Comparison of ENCODE assay signal across 26 cellular contexts in the genomic region with DNA sequence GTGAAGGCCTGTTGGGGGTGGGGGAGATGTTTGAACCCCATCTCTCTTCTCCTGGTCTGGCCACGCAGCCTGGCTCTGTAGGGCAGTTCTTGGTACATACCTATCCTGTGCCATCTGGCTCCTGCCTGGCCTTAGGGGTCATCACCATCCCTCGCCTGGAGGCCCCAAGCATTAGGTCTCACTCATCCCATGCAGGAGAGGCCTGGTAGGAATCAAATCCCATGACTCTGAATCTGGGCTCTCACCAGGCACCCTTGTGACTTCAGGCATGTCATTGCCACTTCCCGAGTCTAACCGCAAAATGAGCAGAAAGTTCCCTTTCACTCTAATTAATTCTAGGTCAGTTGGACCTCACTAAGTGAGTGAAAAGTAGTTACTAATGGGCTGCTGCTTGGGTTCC. TPM values are rescaled to one million over a fixed set of nuclear protein-coding genes. Genes with fewer than 3 reads are reported as not detected.
DNase-seq lines count a peak whose midpoint lies in the region; ATAC-seq and TF ChIP-seq lines count a peak whose summit lies in the region.
"Had no signal": no experiment of that assay in that cellular context is flagged by ENCODE, and none has a peak within 500 bp of the region (broad histone marks: within the 10 kb centered on the region; RNA-seq: fewer than 3 reads in every experiment).

No MANE protein-coding gene starts in this region.

- DNase-seq in CD14-positive monocyte (ENCODE audit: low spot score) (peak; percentile 76), NOMO-1 (lab: John Stamatoyannopoulos, UW; ENCODE audit: unreplicated experiment in 2 of 2) (peak; percentile 50 to 76), chondrocyte (ENCODE audit: low spot score) (peak; percentile 57), nephron progenitor cell (no peak), endothelial cell (ENCODE audit: low spot score) (no peak), HUDEP-2 (lab: John Stamatoyannopoulos, UW; ENCODE audit: unreplicated experiment in 76 of 76) (no peak)
- DNase-seq in activated T-helper 2 cell treated with anti-CD3 and anti-CD28 coated beads, Interferon-gamma antibody, Interleukin-2, Interleukin-4, amounts not matched to agents 10 μg/mL and 5 μg/mL and 100 μg/mL, durations not matched to agents 14 hours and 24 hours and 36 hours (ENCODE audit: low spot score), result no peak
- DNase-seq: ACHN; activated CD4-positive, alpha-beta T cell treated with anti-CD3 and anti-CD28 coated beads, Interleukin-2, amount 50 U/mL, for 4 hours; activated CD8-positive, alpha-beta memory T cell treated with anti-CD3 and anti-CD28 coated beads, Interleukin-2, amount 50 U/mL, for 4 hours; activated effector memory CD4-positive, alpha-beta T cell treated with Interleukin-2 at 50 U/mL for 16 hours; CD4-positive, CD25-positive, alpha-beta regulatory T cell; cerebellar nuclear complex; effector memory CD4-positive, alpha-beta T cell; GDM1; kidney glomerular epithelial cell; MG63; natural killer cell; NCI-H1694 treated with DMSO at 0.1 percent for 48 hours; NCI-H774; PC-3; SIG-M5 had no signal

- no peaks in the 10 kb centered on the region for H3K36me3 Mint-ChIP-seq in CD14-positive monocyte
- peaks cover 2% of the 10 kb centered on the region for H3K36me3 Mint-ChIP-seq in chondrocyte (ENCODE audit: low read depth)
- peaks cover 31% of the 10 kb centered on the region for H3K36me3 Mint-ChIP-seq in nephron progenitor cell (ENCODE audit: low read depth)
- peaks cover 17% of the 10 kb centered on the region for H3K36me3 Mint-ChIP-seq in endothelial cell (ENCODE audit: low read depth, unreplicated experiment)
- no peaks in the 10 kb centered on the region for H3K36me3 Mint-ChIP-seq in activated T-helper 2 cell treated with anti-CD3 and anti-CD28 coated beads, Interferon-gamma antibody, Interleukin-2, Interleukin-4, amounts not matched to agents 10 μg/mL and 5 μg/mL and 100 μg/mL, durations not matched to agents 14 hours and 24 hours and 36 hours (ENCODE audit: low read depth)
- H3K36me3 Mint-ChIP-seq: CD4-positive, CD25-positive, alpha-beta regulatory T cell; IgD-negative memory B cell; natural killer cell had no signal

- peaks cover 17% of the 10 kb centered on the region for H3K4me1 Mint-ChIP-seq in CD14-positive monocyte
- H3K4me1 Mint-ChIP-seq in chondrocyte (ENCODE audit: low read depth), result no peaks in the 10 kb centered on the region
- peaks cover 18% of the 10 kb centered on the region for H3K4me1 Mint-ChIP-seq in nephron progenitor cell
- H3K4me1 Mint-ChIP-seq in endothelial cell (ENCODE audit: unreplicated experiment), result peaks cover 33% of the 10 kb centered on the region
- H3K4me1 Mint-ChIP-seq in activated T-helper 2 cell treated with anti-CD3 and anti-CD28 coated beads, Interferon-gamma antibody, Interleukin-2, Interleukin-4, amounts not matched to agents 10 μg/mL and 5 μg/mL and 100 μg/mL, durations not matched to agents 14 hours and 24 hours and 36 hours (ENCODE audit: low read depth), result no peaks in the 10 kb centered on the region
- H3K4me1 Mint-ChIP-seq: CD4-positive, CD25-positive, alpha-beta regulatory T cell had no signal

- H3K9me3 Mint-ChIP-seq in CD14-positive monocyte (no peaks in the 10 kb centered on the region), chondrocyte (ENCODE audit: low read depth) (no peaks in the 10 kb centered on the region), nephron progenitor cell (no peaks in the 10 kb centered on the region), endothelial cell (ENCODE audit: unreplicated experiment) (no peaks in the 10 kb centered on the region)
- H3K9me3 Mint-ChIP-seq in activated T-helper 2 cell treated with anti-CD3 and anti-CD28 coated beads, Interferon-gamma antibody, Interleukin-2, Interleukin-4, amounts not matched to agents 10 μg/mL and 5 μg/mL and 100 μg/mL, durations not matched to agents 14 hours and 24 hours and 36 hours, result no peaks in the 10 kb centered on the region
- H3K9me3 Mint-ChIP-seq: CD4-positive, CD25-positive, alpha-beta regulatory T cell; IgD-negative memory B cell; natural killer cell had no signal

- peaks cover 3 to 23% (median 14%) of the 10 kb centered on the region in 3 donors for H3K27me3 Mint-ChIP-seq in CD14-positive monocyte (ENCODE audit: low read depth in 3 of 3)
- H3K27me3 Mint-ChIP-seq in chondrocyte (ENCODE audit: low read depth), result no peaks in the 10 kb centered on the region
- no peaks in the 10 kb centered on the region for H3K27me3 Mint-ChIP-seq in nephron progenitor cell (ENCODE audit: low read depth, poor library complexity)
- no peaks in the 10 kb centered on the region for H3K27me3 Mint-ChIP-seq in endothelial cell (ENCODE audit: unreplicated experiment)
- H3K27me3 Mint-ChIP-seq in activated T-helper 2 cell treated with anti-CD3 and anti-CD28 coated beads, Interferon-gamma antibody, Interleukin-2, Interleukin-4, amounts not matched to agents 10 μg/mL and 5 μg/mL and 100 μg/mL, durations not matched to agents 14 hours and 24 hours and 36 hours (ENCODE audit: low read depth), result no peaks in the 10 kb centered on the region
- H3K27me3 Mint-ChIP-seq: CD4-positive, CD25-positive, alpha-beta regulatory T cell had no signal

- no peak for ATAC-seq in HG03196 (IDR thresholded peaks at IDR 0.05; ENCODE audit: unreplicated experiment)
- ATAC-seq: natural killer cell, PC-3 had no signal

- intact Hi-C loops in CD14-positive monocyte (cut with micrococcal nuclease), result no loop called here
- intact Hi-C loops in activated T-helper 2 cell treated with anti-CD3 and anti-CD28 coated beads, Interferon-gamma antibody, Interleukin-2, Interleukin-4, amounts not matched to agents 10 μg/mL and 5 μg/mL and 100 μg/mL, durations not matched to agents 14 hours and 24 hours and 36 hours (cut with micrococcal nuclease), result no loop called here

- no peak for TF ChIP-seq CTCF in CD14-positive monocyte (IDR thresholded peaks at IDR 0.05)
- TF ChIP-seq CTCF in chondrocyte (IDR thresholded peaks at IDR 0.05), result no peak
- TF ChIP-seq CTCF in nephron progenitor cell (IDR thresholded peaks at IDR 0.05), result no peak
- TF ChIP-seq CTCF in endothelial cell (IDR thresholded peaks at IDR 0.05; ENCODE audit: unreplicated experiment), result no peak

- H3K4me3 Mint-ChIP-seq in CD14-positive monocyte (peak overlapping the region in 1 of 2 donors; percentile 17), chondrocyte (ENCODE audit: unreplicated experiment) (no peak overlapping the region), nephron progenitor cell (no peak overlapping the region), endothelial cell (ENCODE audit: unreplicated experiment) (no peak overlapping the region)
- no peak overlapping the region for H3K4me3 Mint-ChIP-seq in activated T-helper 2 cell treated with anti-CD3 and anti-CD28 coated beads, Interferon-gamma antibody, Interleukin-2, Interleukin-4, amounts not matched to agents 10 μg/mL and 5 μg/mL and 100 μg/mL, durations not matched to agents 14 hours and 24 hours and 36 hours (ENCODE audit: low read depth)
- H3K4me3 Mint-ChIP-seq: CD4-positive, CD25-positive, alpha-beta regulatory T cell; natural killer cell had no signal

- H3K27ac Mint-ChIP-seq in CD14-positive monocyte, result peak overlapping the region in 4 of 7 donors; percentile 58 to 84 (median 76)
- no peak overlapping the region for H3K27ac Mint-ChIP-seq in chondrocyte (ENCODE audit: unreplicated experiment)
- H3K27ac Mint-ChIP-seq in nephron progenitor cell, result peak overlapping the region; percentile 68
- no peak overlapping the region for H3K27ac Mint-ChIP-seq in endothelial cell (ENCODE audit: unreplicated experiment)
- no peak overlapping the region for H3K27ac Mint-ChIP-seq in activated T-helper 2 cell treated with anti-CD3 and anti-CD28 coated beads, Interferon-gamma antibody, Interleukin-2, Interleukin-4, amounts not matched to agents 10 μg/mL and 5 μg/mL and 100 μg/mL, durations not matched to agents 14 hours and 24 hours and 36 hours
- H3K27ac Mint-ChIP-seq: CD4-positive, CD25-positive, alpha-beta regulatory T cell had no signal

RNA-seq across cellular contexts. Expression of a gene that starts 37.2 kb away (rescaled TPM):
- not detected for polyA plus RNA-seq in CD14-positive monocyte
- total RNA-seq in chondrocyte (10.2 to 30.2 TPM (median 10.5 TPM) in 3 replicates), endothelial cell (ENCODE audit: unreplicated experiment) (15.9 TPM)
- 0.32 and 0.37 TPM in 2 replicates for total RNA-seq in activated T-helper 2 cell treated with anti-CD3 and anti-CD28 coated beads, Interferon-gamma antibody, Interleukin-2, Interleukin-4, amounts not matched to agents 10 μg/mL and 5 μg/mL and 100 μg/mL, durations not matched to agents 14 hours and 24 hours and 36 hours

RNA-seq across cellular contexts. Expression of a gene that starts 41.7 kb away (rescaled TPM):
- polyA plus RNA-seq in CD14-positive monocyte, result not detected
- total RNA-seq in chondrocyte (3.6 to 9.1 TPM (median 7.6 TPM) in 3 replicates), endothelial cell (ENCODE audit: unreplicated experiment) (107 TPM)
- 0.62 and 0.71 TPM in 2 replicates for total RNA-seq in activated T-helper 2 cell treated with anti-CD3 and anti-CD28 coated beads, Interferon-gamma antibody, Interleukin-2, Interleukin-4, amounts not matched to agents 10 μg/mL and 5 μg/mL and 100 μg/mL, durations not matched to agents 14 hours and 24 hours and 36 hours
- polyA plus RNA-seq: CD4-positive, CD25-positive, alpha-beta regulatory T cell had no signal

RNA-seq across cellular contexts. Expression of a gene that starts 51.5 kb away (rescaled TPM):
- polyA plus RNA-seq in CD14-positive monocyte, result not detected
- total RNA-seq in chondrocyte (not detected in 3 replicates), endothelial cell (ENCODE audit: unreplicated experiment) (not detected)
- not detected in 2 replicates for total RNA-seq in activated T-helper 2 cell treated with anti-CD3 and anti-CD28 coated beads, Interferon-gamma antibody, Interleukin-2, Interleukin-4, amounts not matched to agents 10 μg/mL and 5 μg/mL and 100 μg/mL, durations not matched to agents 14 hours and 24 hours and 36 hours
- total RNA-seq: CD4-positive, CD25-positive, alpha-beta regulatory T cell; natural killer cell; T-helper 2 cell treated with Interferon-gamma antibody and Interleukin-4, amounts not matched to agents 100 ng/mL and 5 ng/mL, for 36 hours; vagina had no signal
- polyA plus RNA-seq: CD4-positive, CD25-positive, alpha-beta regulatory T cell; IgD-negative memory B cell had no signal

Comparison
In these comparisons a context has a peak if more than half of its experiments do, and no peak if none do; other contexts are left out.
1. DNase-seq: peak in CD14-positive monocyte (single experiment), NOMO-1 (2 of 2) and chondrocyte (single experiment); none in nephron progenitor cell (single experiment), endothelial cell (single experiment), activated T-helper 2 cell treated with anti-CD3 and anti-CD28 coated beads, Interferon-gamma antibody, Interleukin-2, Interleukin-4, amounts not matched to agents 10 μg/mL and 5 μg/mL and 100 μg/mL, durations not matched to agents 14 hours and 24 hours and 36 hours (single experiment) and HUDEP-2 (0 of 76).
2. H3K27ac Mint-ChIP-seq: peak in CD14-positive monocyte (4 of 7) and nephron progenitor cell (single experiment); none in chondrocyte (single experiment), endothelial cell (single experiment) and activated T-helper 2 cell treated with anti-CD3 and anti-CD28 coated beads, Interferon-gamma antibody, Interleukin-2, Interleukin-4, amounts not matched to agents 10 μg/mL and 5 μg/mL and 100 μg/mL, durations not matched to agents 14 hours and 24 hours and 36 hours (single experiment).
3. RNA of a gene that starts 41.7 kb away (total RNA-seq): 107 TPM in endothelial cell (single experiment); 3.6 to 9.1 TPM in chondrocyte and 0.62 to 0.71 TPM in activated T-helper 2 cell treated with anti-CD3 and anti-CD28 coated beads, Interferon-gamma antibody, Interleukin-2, Interleukin-4, amounts not matched to agents 10 μg/mL and 5 μg/mL and 100 μg/mL, durations not matched to agents 14 hours and 24 hours and 36 hours; every median in the first group is over 10 times any median in the second.